8 cellular contexts compared by ENCODE assay signal in genomic region chr12:107622005-107622404, GRCh38.
DNase-seq lines count a peak whose midpoint lies in the region; ATAC-seq and TF ChIP-seq lines count a peak whose summit lies in the region.

No MANE protein-coding gene starts in this region.

- no peak overlapping the region for H3K4me3 ChIP-seq in AG10803 (ENCODE audit: low read length)
- no peak overlapping the region for H3K4me3 ChIP-seq in GM12864 (ENCODE audit: low read depth, low read length)
- no peak overlapping the region for H3K4me3 ChIP-seq in foreskin fibroblast (ENCODE audit: low read depth in 1 of 2, low read length in 2 of 2)

- ATAC-seq in GM19324 (IDR thresholded peaks at IDR 0.05; ENCODE audit: low FRiP score, unreplicated experiment) (no peak), GM18520 (IDR thresholded peaks at IDR 0.05; ENCODE audit: unreplicated experiment) (no peak)
- no peak for ATAC-seq in activated CD4-positive, CD25-positive, alpha-beta regulatory T cell treated with anti-CD3 and anti-CD28 coated beads, Interleukin-2, amount 50 U/mL, for 24 hours

- DNase-seq in AG10803 (ENCODE audit: low read depth): peak; percentile 6
- no peak for DNase-seq in GM12864 (ENCODE audit: low read depth)
- peak; percentile 64 for DNase-seq in OCI-M1 (lab: John Stamatoyannopoulos, UW)
- no peak for DNase-seq in foreskin fibroblast
- DNase-seq in middle frontal gyrus (ENCODE audit: extremely low spot score, low spot score): no peak

- TF ChIP-seq CTCF in AG10803 (conservative IDR thresholded peaks at IDR 0.05; ENCODE audit: low read length) (peak; percentile 39), GM12864 (IDR thresholded peaks at IDR 0.05; ENCODE audit: low read depth, low read length, missing control alignments) (peak; percentile 73), foreskin fibroblast (IDR thresholded peaks at IDR 0.05; ENCODE audit: low read depth, low read length) (peak; percentile 20)

Comparison
In these comparisons a context has a peak if more than half of its experiments do, and no peak if none do; other contexts are left out.
1. DNase-seq: peak in AG10803 (single experiment) and OCI-M1 (single experiment); none in GM12864 (single experiment), foreskin fibroblast (0 of 2) and middle frontal gyrus (single experiment).
2. CTCF ChIP-seq: peak in every context shown above with its lines; median percentile 73 in GM12864; 39 in AG10803; 20 in foreskin fibroblast.